In the genomic region with DNA sequence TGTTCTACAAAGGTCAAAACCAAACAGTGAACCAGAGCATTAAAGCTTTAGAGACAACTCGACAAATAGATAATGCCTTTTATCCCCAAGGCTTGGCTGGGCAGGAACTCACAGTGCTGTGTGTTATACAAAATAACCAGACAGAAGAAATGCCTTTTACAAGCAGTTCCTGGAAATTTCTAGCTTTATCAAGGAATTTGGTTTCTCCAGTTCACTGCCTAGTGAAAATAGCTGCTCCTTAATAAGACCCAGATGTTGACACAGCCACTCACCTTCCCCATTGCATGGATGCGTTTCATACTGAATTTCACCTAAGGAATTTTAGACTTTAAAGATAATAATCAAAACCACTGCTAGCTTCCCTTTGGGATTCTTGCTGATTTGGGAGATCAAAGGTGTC, we compare ENCODE assay signal across 23 cellular contexts.
DNase-seq lines count a peak whose midpoint lies in the region; ATAC-seq and TF ChIP-seq lines count a peak whose summit lies in the region.
"Had no signal": no experiment of that assay in that cellular context is flagged by ENCODE, and none has a peak within 500 bp of the region (broad histone marks: within the 10 kb centered on the region; RNA-seq: fewer than 3 reads in every experiment).

No MANE protein-coding gene starts in this region.

- H3K56ac ChIP-seq in IMR-90 (ENCODE audit: extremely low read depth, insufficient read depth, low read length): no peak overlapping the region

- no peak overlapping the region for H3K4me3 Mint-ChIP-seq in endothelial cell (ENCODE audit: unreplicated experiment)
- H3K4me3 Mint-ChIP-seq: activated CD4-positive, alpha-beta T cell treated with anti-CD3 and anti-CD28 coated beads, Interleukin-2, amount 10 ng/mL, durations not matched to agents 7 days and 5 days; CD4-positive, CD25-positive, alpha-beta regulatory T cell; naive thymus-derived CD8-positive, alpha-beta T cell had no signal

- dilution Hi-C loops in IMR-90 (cut with HindIII; ENCODE audit: low sequenced_read_pairs, unreplicated experiment): no loop called here

- H3K27ac Mint-ChIP-seq in endothelial cell (ENCODE audit: unreplicated experiment): no peak overlapping the region
- H3K27ac Mint-ChIP-seq: activated CD4-positive, alpha-beta T cell treated with anti-CD3 and anti-CD28 coated beads, Interleukin-2, amount 10 ng/mL, durations not matched to agents 7 days and 5 days; CD4-positive, CD25-positive, alpha-beta regulatory T cell; naive thymus-derived CD8-positive, alpha-beta T cell had no signal

- no peak for TF ChIP-seq RAD21 in IMR-90 (IDR thresholded peaks at IDR 0.05; ENCODE audit: low read length)

- no peak for TF ChIP-seq POLR2A in IMR-90 (IDR thresholded peaks at IDR 0.05; ENCODE audit: low read depth, low read length)

- H3K9me3 Mint-ChIP-seq in endothelial cell (ENCODE audit: unreplicated experiment): no peaks in the 10 kb centered on the region
- H3K9me3 Mint-ChIP-seq: activated CD4-positive, alpha-beta T cell treated with anti-CD3 and anti-CD28 coated beads, Interleukin-2, amount 10 ng/mL, durations not matched to agents 7 days and 5 days had no signal

- H3K27me3 Mint-ChIP-seq in endothelial cell (ENCODE audit: unreplicated experiment): peaks cover 2% of the 10 kb centered on the region
- H3K27me3 Mint-ChIP-seq: CD4-positive, CD25-positive, alpha-beta regulatory T cell had no signal

- H3K27ac ChIP-seq in IMR-90 (ENCODE audit: insufficient read depth, low read length) (no peak overlapping the region), mesodermal cell (ENCODE audit: low read depth, low read length, severe bottlenecking) (peak overlapping the region; percentile 57)
- H3K27ac ChIP-seq: adrenal gland, prostate gland, skin epidermis had no signal

- no peak overlapping the region for H2BK5ac ChIP-seq in IMR-90 (ENCODE audit: low read depth, low read length, poor library complexity, severe bottlenecking)

- no peak overlapping the region for H3K4me3 ChIP-seq in IMR-90 (ENCODE audit: insufficient read depth, low read depth, low read length)
- H3K4me3 ChIP-seq in choroid plexus epithelial cell (ENCODE audit: low read depth, low read length): no peak overlapping the region
- H3K4me3 ChIP-seq in mesodermal cell (ENCODE audit: extremely low read depth, insufficient read depth, low read length, poor library complexity, severe bottlenecking): no peak overlapping the region
- H3K4me3 ChIP-seq: adrenal gland, prostate gland, skin epidermis had no signal

- no peak overlapping the region for H4K5ac ChIP-seq in IMR-90 (ENCODE audit: low read depth, low read length)

- no peaks in the 10 kb centered on the region for H3K9me1 ChIP-seq in IMR-90 (ENCODE audit: insufficient read depth, low read length)

- in situ Hi-C loops in IMR-90 (cut with MboI; ENCODE audit: low sequenced_read_pairs): no loop called here

- H3K4me1 Mint-ChIP-seq in endothelial cell (ENCODE audit: unreplicated experiment): peaks cover 15% of the 10 kb centered on the region
- H3K4me1 Mint-ChIP-seq: activated CD4-positive, alpha-beta T cell treated with anti-CD3 and anti-CD28 coated beads, Interleukin-2, amount 10 ng/mL, durations not matched to agents 7 days and 5 days; CD4-positive, CD25-positive, alpha-beta regulatory T cell; naive thymus-derived CD8-positive, alpha-beta T cell had no signal

- no peak overlapping the region for H2AK5ac ChIP-seq in IMR-90 (ENCODE audit: low read depth, low read length)

- H3K36me3 Mint-ChIP-seq in endothelial cell (ENCODE audit: low read depth, unreplicated experiment): peaks cover 5% of the 10 kb centered on the region
- H3K36me3 Mint-ChIP-seq: CD4-positive, CD25-positive, alpha-beta regulatory T cell had no signal

- H4K8ac ChIP-seq in IMR-90 (ENCODE audit: low read depth in 2 of 2, low read length in 2 of 2): no peak overlapping the region

- CTCF ChIA-PET in IMR-90 (lab: Yijun Ruan, JAX): interaction anchor here (1.2 kb wide), 1 partner anchor 591 kb away, joined by 3 read pairs; no protein-coding TSS in a partner anchor

- DNase-seq in AG09319 (ENCODE audit: extremely low read depth, low read depth) (peak; percentile 63), IMR-90 (peak; percentile 43), choroid plexus epithelial cell (ENCODE audit: low read depth) (peak; percentile 64), endothelial cell (ENCODE audit: low spot score) (no peak), activated T-cell treated with anti-CD3 and anti-CD28 coated beads for 4 hours (no peak)
- no peak for DNase-seq in stimulated activated CD4-positive, alpha-beta T cell treated with anti-CD3 and anti-CD28 coated beads, Interleukin-1b, Interleukin-23, amount 100 ng/mL, for 48 hours
- DNase-seq: activated CD4-positive, alpha-beta T cell treated with anti-CD3 and anti-CD28 coated beads, Interleukin-2, amount 10 ng/mL, durations not matched to agents 7 days and 5 days; activated gamma-delta T cell; adrenal gland; CD4-positive, CD25-positive, alpha-beta regulatory T cell; DMS79; effector memory CD4-positive, alpha-beta T cell; GOT3; hippocampal formation; naive thymus-derived CD8-positive, alpha-beta T cell; NCI-H1105; NCI-H510A treated with DMSO at 0.1 percent for 48 hours; stimulated activated CD4-positive, alpha-beta T cell treated with anti-CD3 and anti-CD28 coated beads, Interleukin-4, amount 100 ng/mL, for 4 hours; SW 1271 had no signal

- no peak overlapping the region for H2BK20ac ChIP-seq in IMR-90 (ENCODE audit: low read depth, low read length)

- POLR2A ChIA-PET in IMR-90 (lab: Charles Lee; ENCODE audit: unreplicated experiment): no interaction called here

- peak; percentile 37 for ATAC-seq in IMR-90 (ENCODE audit: low read depth)
- ATAC-seq in HG02763 (IDR thresholded peaks at IDR 0.05; ENCODE audit: unreplicated experiment): no peak
- ATAC-seq: naive thymus-derived CD8-positive, alpha-beta T cell had no signal

- no peak overlapping the region for H2BK120ac ChIP-seq in IMR-90 (ENCODE audit: low read depth, low read length)

- no peak overlapping the region for H2AK9ac ChIP-seq in IMR-90 (replicated peaks; ENCODE audit: low read depth, low read length, poor library complexity)

- no peaks in the 10 kb centered on the region for H3K27me3 ChIP-seq in IMR-90 (ENCODE audit: control insufficient read depth, insufficient read depth, low read length)
- H3K27me3 ChIP-seq: adrenal gland had no signal

- no TSS peak for BruUV-seq in IMR-90 (replicated peaks; lab: Mats Ljungman, UMichigan)

- no CpG with 5 or more reads among the region's 2 CpGs for whole genome bisulfite sequencing in IMR-90 (ENCODE audit: extremely low coverage in 2 of 2, insufficient read length in 1 of 2), 2 experiments
- WGBS in mesodermal cell (ENCODE audit: insufficient coverage in 2 of 2), 2 experiments: 100% methylated on average over 1 of the region's 2 CpGs; no CpG with 5 or more reads in 1 of the 2 experiments

- H2AFZ ChIP-seq in IMR-90 (replicated peaks; ENCODE audit: low read length, poor library complexity): no peak overlapping the region

- H3K4me1 ChIP-seq in IMR-90 (ENCODE audit: control insufficient read depth, insufficient read depth, low read length) (peaks cover 6% of the 10 kb centered on the region), mesodermal cell (ENCODE audit: control insufficient read depth, insufficient read depth, low read length, poor library complexity, severe bottlenecking) (peaks cover 13% of the 10 kb centered on the region)
- H3K4me1 ChIP-seq: adrenal gland, prostate gland had no signal

- no peaks in the 10 kb centered on the region for H4K20me1 ChIP-seq in IMR-90 (ENCODE audit: insufficient read depth, low read length)

- H4K91ac ChIP-seq in IMR-90 (ENCODE audit: insufficient read depth, low read depth, low read length): no peak overlapping the region

- no peak overlapping the region for H3K4ac ChIP-seq in IMR-90 (ENCODE audit: low read depth, low read length)

- TF ChIP-seq CTCF in AG09319 (IDR thresholded peaks at IDR 0.05; ENCODE audit: low read depth, low read length) (no peak), IMR-90 (conservative IDR thresholded peaks at IDR 0.05; ENCODE audit: low read depth, low read length) (no peak), choroid plexus epithelial cell (conservative IDR thresholded peaks at IDR 0.05; ENCODE audit: low read depth, low read length) (no peak), endothelial cell (IDR thresholded peaks at IDR 0.05; ENCODE audit: unreplicated experiment) (no peak)

- H3K14ac ChIP-seq in IMR-90 (replicated peaks; ENCODE audit: low read depth, low read length): no peak overlapping the region

- no peak overlapping the region for H3K23ac ChIP-seq in IMR-90 (ENCODE audit: low read depth, low read length)

- H3K9me3 ChIP-seq in IMR-90 (ENCODE audit: control insufficient read depth, insufficient read depth, low read length): peaks cover 4% of the 10 kb centered on the region
- peaks cover 3% of the 10 kb centered on the region for H3K9me3 ChIP-seq in mesodermal cell (ENCODE audit: control insufficient read depth, low read length)
- H3K9me3 ChIP-seq: adrenal gland, prostate gland had no signal

- no peak overlapping the region for H3K18ac ChIP-seq in IMR-90 (ENCODE audit: low read depth, low read length)

- no peak overlapping the region for H3K9ac ChIP-seq in IMR-90 (ENCODE audit: low read depth, low read length)

- no peak overlapping the region for H2BK15ac ChIP-seq in IMR-90 (ENCODE audit: low read depth, low read length)

- H3K4me2 ChIP-seq in IMR-90 (ENCODE audit: low read depth, low read length): no peak overlapping the region

- H3K79me1 ChIP-seq in IMR-90 (ENCODE audit: low read depth in 1 of 2, low read length in 2 of 2): no peaks in the 10 kb centered on the region

- H3K36me3 ChIP-seq in IMR-90 (ENCODE audit: control insufficient read depth, insufficient read depth, low read length) (no peaks in the 10 kb centered on the region), mesodermal cell (ENCODE audit: control insufficient read depth, insufficient read depth, low read length) (no peaks in the 10 kb centered on the region)
- H3K36me3 ChIP-seq: adrenal gland, prostate gland had no signal

- intact Hi-C loops in IMR-90 (cut with micrococcal nuclease): no loop called here

TF ChIP-seq in IMR-90, 13 proteins besides CTCF, POLR2A, EP300 and RAD21 (continues in another document):
- TF ChIP-seq BHLHE40 (IDR thresholded peaks at IDR 0.05; ENCODE audit: low read depth, low read length) (no peak), CHD1 (IDR thresholded peaks at IDR 0.05; ENCODE audit: low read depth, low read length) (no peak), MAFK (IDR thresholded peaks at IDR 0.05; ENCODE audit: low read depth, low read length) (no peak), CEBPB (IDR thresholded peaks at IDR 0.05; ENCODE audit: low read depth, low read length) (no peak)
- TF ChIP-seq, protein P1, sequence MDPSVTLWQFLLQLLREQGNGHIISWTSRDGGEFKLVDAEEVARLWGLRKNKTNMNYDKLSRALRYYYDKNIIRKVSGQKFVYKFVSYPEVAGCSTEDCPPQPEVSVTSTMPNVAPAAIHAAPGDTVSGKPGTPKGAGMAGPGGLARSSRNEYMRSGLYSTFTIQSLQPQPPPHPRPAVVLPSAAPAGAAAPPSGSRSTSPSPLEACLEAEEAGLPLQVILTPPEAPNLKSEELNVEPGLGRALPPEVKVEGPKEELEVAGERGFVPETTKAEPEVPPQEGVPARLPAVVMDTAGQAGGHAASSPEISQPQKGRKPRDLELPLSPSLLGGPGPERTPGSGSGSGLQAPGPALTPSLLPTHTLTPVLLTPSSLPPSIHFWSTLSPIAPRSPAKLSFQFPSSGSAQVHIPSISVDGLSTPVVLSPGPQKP (IDR thresholded peaks at IDR 0.05; ENCODE audit: borderline replicate concordance, low read depth, low read length): no peak

Comparison
In these comparisons a context has a peak if more than half of its experiments do, and no peak if none do; other contexts are left out.
1. DNase-seq: peak in AG09319 (single experiment), IMR-90 (single experiment) and choroid plexus epithelial cell (single experiment); none in endothelial cell (single experiment), activated T-cell treated with anti-CD3 and anti-CD28 coated beads for 4 hours (single experiment) and stimulated activated CD4-positive, alpha-beta T cell treated with anti-CD3 and anti-CD28 coated beads, Interleukin-1b, Interleukin-23, amount 100 ng/mL, for 48 hours (single experiment).